ENCODE assay signal across 24 cellular contexts in the genomic region with DNA sequence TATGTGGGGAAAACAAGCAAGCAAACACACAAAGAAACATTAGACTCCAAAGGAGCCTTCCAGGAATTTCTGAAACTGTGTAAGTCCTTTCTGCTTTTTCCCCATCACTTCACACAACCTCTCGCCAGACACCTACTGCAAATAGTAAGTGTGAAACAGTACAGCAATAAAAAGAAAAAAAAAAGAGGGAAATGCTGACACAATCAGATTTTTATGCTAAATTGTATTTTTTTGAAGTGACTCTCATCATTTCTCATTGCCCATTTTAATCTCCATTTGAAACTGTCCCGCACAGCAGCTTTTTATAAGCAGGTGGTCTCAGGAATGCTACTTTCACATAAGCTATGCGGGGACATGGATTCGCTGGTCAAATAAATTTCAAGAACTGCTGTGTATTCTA.
DNase-seq lines count a peak whose midpoint lies in the region; ATAC-seq, FAIRE-seq and TF ChIP-seq lines count a peak whose summit lies in the region.
"Had no signal": no experiment of that assay in that cellular context is flagged by ENCODE, and none has a peak within 500 bp of the region (broad histone marks: within the 10 kb centered on the region; RNA-seq: fewer than 3 reads in every experiment).

No MANE protein-coding gene starts in this region.

- no peak for FAIRE-seq in HepG2 (lab: Jason Lieb, UNC)
- FAIRE-seq in K562 (lab: Jason Lieb, UNC): no peak
- FAIRE-seq: GM12878, GM12892, GM18507 had no signal

- H3K9me3 ChIP-seq in HepG2 (ENCODE audit: low read length): peaks cover 11% of the 10 kb centered on the region
- H3K9me3 ChIP-seq in right lobe of liver: no peaks in the 10 kb centered on the region
- no peaks in the 10 kb centered on the region for H3K9me3 ChIP-seq in K562 (replicated peaks; ENCODE audit: control insufficient read depth, insufficient read depth, low read depth, low read length)
- H3K9me3 ChIP-seq: BE2C had no signal

- no peak for TF ChIP-seq POLR2A in HepG2 (IDR thresholded peaks at IDR 0.05; ENCODE audit: insufficient read depth in 1 of 2, low read depth in 2 of 2, low read length in 2 of 2)
- no peak for TF ChIP-seq POLR2A in right lobe of liver (IDR thresholded peaks at IDR 0.05)
- no peak for TF ChIP-seq POLR2A in K562 (conservative IDR thresholded peaks at IDR 0.05)

- CTCF ChIA-PET in HepG2 (lab: Yijun Ruan, JAX; ENCODE audit: low intra/inter-chr PET ratio, low total read pairs): no interaction called here
- CTCF ChIA-PET in K562 (lab: Yijun Ruan, JAX; ENCODE audit: low intra/inter-chr PET ratio): no interaction called here

- TF ChIP-seq CTCF in HepG2 (CRISPR knock-in tag; IDR thresholded peaks at IDR 0.05): no peak
- no peak for TF ChIP-seq CTCF in right lobe of liver (IDR thresholded peaks at IDR 0.05)
- TF ChIP-seq CTCF in K562 (IDR thresholded peaks at IDR 0.05 in 2 of 3, conservative IDR thresholded peaks at IDR 0.05 in 1 of 3; ENCODE audit: insufficient read depth in 2 of 3, low read depth in 1 of 3, low read length in 3 of 3): no peak

- H3K9ac ChIP-seq in HepG2 (ENCODE audit: insufficient read depth, low read depth, low read length) (no peak overlapping the region), K562 (ENCODE audit: insufficient read depth in 1 of 2, low read depth in 2 of 2, low read length in 2 of 2) (no peak overlapping the region)
- H3K9ac ChIP-seq: BLaER1 had no signal

- intact Hi-C loops in HepG2 (cut with micrococcal nuclease; ENCODE audit: unreplicated experiment): no loop called here
- intact Hi-C loops in right lobe of liver (cut with DNase I): no loop called here
- intact Hi-C loops in K562 (cut with micrococcal nuclease): no loop called here

- H3K9me1 ChIP-seq in K562 (ENCODE audit: control insufficient read depth, insufficient read depth, low read length): no peaks in the 10 kb centered on the region

- BruUV-seq in HepG2 (replicated peaks; lab: Mats Ljungman, UMichigan) (no TSS peak), K562 (replicated peaks; lab: Mats Ljungman, UMichigan) (no TSS peak)

- no peaks in the 10 kb centered on the region for H3K4me1 ChIP-seq in HepG2 (ENCODE audit: insufficient read depth, low read length)
- H3K4me1 ChIP-seq in right lobe of liver: no peaks in the 10 kb centered on the region
- no peaks in the 10 kb centered on the region for H3K4me1 ChIP-seq in K562 (replicated peaks in 1 of 2; ENCODE audit: control insufficient read depth in 2 of 2, insufficient read depth in 2 of 2, low read length in 2 of 2)
- H3K4me1 ChIP-seq: BE2C, BLaER1 had no signal

- no peak overlapping the region for H3K4me2 ChIP-seq in HepG2 (ENCODE audit: low read depth, low read length)
- H3K4me2 ChIP-seq in K562 (ENCODE audit: insufficient read depth, low read length): no peak overlapping the region
- H3K4me2 ChIP-seq: BLaER1 had no signal

- WGBS in HepG2 (ENCODE audit: low lambda C conversion rate): 70% methylated on average over 4 of the region's 4 CpGs
- WGBS in right lobe of liver (ENCODE audit: insufficient coverage, low coverage, low lambda C conversion rate, missing lambda C conversion rate): 96% methylated on average over 4 of the region's 4 CpGs
- WGBS in K562 (ENCODE audit: insufficient coverage, low coverage, missing lambda C conversion rate): 0% methylated on average over 4 of the region's 4 CpGs

- no peak for TF ChIP-seq RAD21 in HepG2 (CRISPR knock-in tag; IDR thresholded peaks at IDR 0.05)
- TF ChIP-seq RAD21 in K562 (CRISPR knock-in tag; conservative IDR thresholded peaks at IDR 0.05 in 1 of 2, IDR thresholded peaks at IDR 0.05 in 1 of 2): no peak

- no peaks in the 10 kb centered on the region for H3K79me2 ChIP-seq in HepG2 (ENCODE audit: insufficient read depth, low read length)
- no peaks in the 10 kb centered on the region for H3K79me2 ChIP-seq in K562 (ENCODE audit: control insufficient read depth, insufficient read depth, low read length)

- no peak overlapping the region for H2AFZ ChIP-seq in HepG2 (ENCODE audit: low read length)
- no peak overlapping the region for H2AFZ ChIP-seq in K562 (ENCODE audit: low read depth, low read length)

- H4K20me1 ChIP-seq in HepG2 (ENCODE audit: insufficient read depth, low read length) (no peaks in the 10 kb centered on the region), K562 (replicated peaks; ENCODE audit: control insufficient read depth, insufficient read depth, low read length) (no peaks in the 10 kb centered on the region)
- H4K20me1 ChIP-seq: BLaER1 had no signal

- H3K27ac ChIP-seq in HepG2 (ENCODE audit: extremely low read length, insufficient read depth, low read length) (no peak overlapping the region), right lobe of liver (no peak overlapping the region), K562 (ENCODE audit: extremely low read depth, low read depth, low read length) (no peak overlapping the region)
- H3K27ac ChIP-seq: 22Rv1, BLaER1 had no signal

- H3K36me3 ChIP-seq in HepG2 (replicated peaks in 1 of 2; ENCODE audit: control insufficient read depth in 1 of 2, insufficient read depth in 2 of 2, low read length in 2 of 2): no peaks in the 10 kb centered on the region
- H3K36me3 ChIP-seq in right lobe of liver: no peaks in the 10 kb centered on the region
- H3K36me3 ChIP-seq in K562 (ENCODE audit: control insufficient read depth, insufficient read depth, low read length): no peaks in the 10 kb centered on the region
- H3K36me3 ChIP-seq: BE2C, BLaER1 had no signal

- TF ChIP-seq EP300 in HepG2 (IDR thresholded peaks at IDR 0.05; ENCODE audit: low read depth in 2 of 2, low read length in 2 of 2): no peak
- no peak for TF ChIP-seq EP300 in HepG2 (CRISPR knock-in tag; IDR thresholded peaks at IDR 0.05; ENCODE audit: borderline replicate concordance)
- TF ChIP-seq EP300 in K562 (IDR thresholded peaks at IDR 0.05; ENCODE audit: low read length): no peak

- ATAC-seq in HepG2 (no peak), right lobe of liver (no peak), K562 (no peak)
- ATAC-seq: GM12878 had no signal

- POLR2A ChIA-PET in HepG2 (lab: Yijun Ruan, JAX): no interaction called here
- POLR2A ChIA-PET in K562 (lab: Yijun Ruan, JAX): no interaction called here

- H3K4me3 ChIP-seq in HepG2 (replicated peaks in 1 of 3; ENCODE audit: insufficient read depth in 1 of 3, low read depth in 2 of 3, low read length in 3 of 3) (no peak overlapping the region), right lobe of liver (no peak overlapping the region), K562 (no peak overlapping the region)
- H3K4me3 ChIP-seq: BLaER1, GM12878 had no signal

- no peak for DNase-seq in HepG2 (ENCODE audit: low spot score)
- DNase-seq in right lobe of liver: no peak
- no peak for DNase-seq in K562 (ENCODE audit: extremely low read depth in 1 of 4, low spot score in 3 of 4)
- no peak for DNase-seq in NCI-H146 (lab: John Stamatoyannopoulos, UW)
- DNase-seq in NCI-H2029 treated with DMSO at 0.1 percent for 48 hours (lab: John Stamatoyannopoulos, UW): no peak
- DNase-seq: ACHN; BE2C; C1 segment of cervical spinal cord; CD4-positive, alpha-beta memory T cell; CD4-positive, CD25-positive, alpha-beta regulatory T cell; CD8-positive, alpha-beta memory T cell; COR-L47; DMS 273 treated with DMSO at 0.1 percent for 48 hours; DMS153; DMS53; DMS79; DND-41; EL; GDM1 had no signal

- H3K27me3 ChIP-seq in HepG2 (ENCODE audit: control insufficient read depth in 1 of 2, insufficient read depth in 2 of 2, low read length in 2 of 2) (no peaks in the 10 kb centered on the region), right lobe of liver (no peaks in the 10 kb centered on the region), K562 (ENCODE audit: control insufficient read depth in 2 of 2, insufficient read depth in 2 of 2, low read length in 2 of 2) (no peaks in the 10 kb centered on the region)
- H3K27me3 ChIP-seq: BE2C, BLaER1 had no signal

- in situ Hi-C loops in HepG2 (cut with HindIII; ENCODE audit: extremely low pct_ligation_motif_present, low pct_unique_long_range_greater_than_20kb) (no loop called here), K562 (cut with MboI) (no loop called here)

TF ChIP-seq in HepG2, 621 proteins besides CTCF, POLR2A, EP300 and RAD21:
- TF ChIP-seq MAFF (IDR thresholded peaks at IDR 0.05; ENCODE audit: low read depth, low read length): peak; percentile 87
- TF ChIP-seq MAFK (conservative IDR thresholded peaks at IDR 0.05 in 1 of 2, IDR thresholded peaks at IDR 0.05 in 1 of 2; ENCODE audit: low read length in 2 of 2): peak; percentile 85 to 93
- TF ChIP-seq SCMH1 (CRISPR knock-in tag; IDR thresholded peaks at IDR 0.05; ENCODE audit: borderline replicate concordance): no peak
- no peak for TF ChIP-seq JUND (CRISPR knock-in tag; IDR thresholded peaks at IDR 0.05)

TF ChIP-seq in K562, 482 proteins besides CTCF, POLR2A, EP300 and RAD21 (continues in another document):
- TF ChIP-seq, protein P1, sequence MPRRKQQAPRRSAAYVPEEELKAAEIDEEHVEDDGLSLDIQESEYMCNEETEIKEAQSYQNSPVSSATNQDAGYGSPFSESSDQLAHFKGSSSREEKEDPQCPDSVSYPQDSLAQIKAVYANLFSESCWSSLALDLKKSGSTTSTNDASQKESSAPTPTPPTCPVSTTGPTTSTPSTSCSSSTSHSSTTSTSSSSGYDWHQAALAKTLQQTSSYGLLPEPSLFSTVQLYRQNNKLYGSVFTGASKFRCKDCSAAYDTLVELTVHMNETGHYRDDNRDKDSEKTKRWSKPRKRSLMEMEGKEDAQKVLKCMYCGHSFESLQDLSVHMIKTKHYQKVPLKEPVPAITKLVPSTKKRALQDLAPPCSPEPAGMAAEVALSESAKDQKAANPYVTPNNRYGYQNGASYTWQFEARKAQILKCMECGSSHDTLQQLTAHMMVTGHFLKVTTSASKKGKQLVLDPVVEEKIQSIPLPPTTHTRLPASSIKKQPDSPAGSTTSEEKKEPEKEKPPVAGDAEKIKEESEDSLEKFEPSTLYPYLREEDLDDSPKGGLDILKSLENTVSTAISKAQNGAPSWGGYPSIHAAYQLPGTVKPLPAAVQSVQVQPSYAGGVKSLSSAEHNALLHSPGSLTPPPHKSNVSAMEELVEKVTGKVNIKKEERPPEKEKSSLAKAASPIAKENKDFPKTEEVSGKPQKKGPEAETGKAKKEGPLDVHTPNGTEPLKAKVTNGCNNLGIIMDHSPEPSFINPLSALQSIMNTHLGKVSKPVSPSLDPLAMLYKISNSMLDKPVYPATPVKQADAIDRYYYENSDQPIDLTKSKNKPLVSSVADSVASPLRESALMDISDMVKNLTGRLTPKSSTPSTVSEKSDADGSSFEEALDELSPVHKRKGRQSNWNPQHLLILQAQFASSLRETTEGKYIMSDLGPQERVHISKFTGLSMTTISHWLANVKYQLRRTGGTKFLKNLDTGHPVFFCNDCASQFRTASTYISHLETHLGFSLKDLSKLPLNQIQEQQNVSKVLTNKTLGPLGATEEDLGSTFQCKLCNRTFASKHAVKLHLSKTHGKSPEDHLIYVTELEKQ (CRISPR knock-in tag; IDR thresholded peaks at IDR 0.05): no peak
- 0 out of 2 replicates have a peak, but pooled peaks have one; percentile 9 for TF ChIP-seq MAFF (IDR thresholded peaks at IDR 0.05; ENCODE audit: low read length)
- TF ChIP-seq CREB1 (IDR thresholded peaks at IDR 0.05): no peak
- no peak for TF ChIP-seq CREB1 (CRISPR knock-in tag; IDR thresholded peaks at IDR 0.05)
- no peak for TF ChIP-seq NR3C1 (CRISPR knock-in tag; IDR thresholded peaks at IDR 0.05)
- no peak for TF ChIP-seq HOXB6 (CRISPR knock-in tag; IDR thresholded peaks at IDR 0.05; ENCODE audit: borderline replicate concordance)
- no peak for TF ChIP-seq SETDB1 (IDR thresholded peaks at IDR 0.05; ENCODE audit: low read length)
- no peak for TF ChIP-seq ZNF780A (CRISPR knock-in tag; IDR thresholded peaks at IDR 0.05)
